Comparison of ENCODE assay signal across 1 cellular context in genomic region chr5:138464388-138465287, GRCh38.
TF ChIP-seq lines count a peak whose summit lies in the region.

No MANE protein-coding gene starts in this region.

TF ChIP-seq in K562, 482 proteins besides CTCF, POLR2A, EP300 and RAD21 (continued from another document and continues in another):
- TF ChIP-seq YY1 (IDR thresholded peaks at IDR 0.05; ENCODE audit: borderline replicate concordance in 1 of 3, control insufficient read depth in 1 of 3, extremely low read depth in 1 of 3, insufficient read depth in 3 of 3, insufficient read length in 1 of 3, insufficient replicate concordance in 2 of 3, low read depth in 1 of 3, low read length in 2 of 3) (peak in 2 of 3 experiments; percentile 14 to 35), SMAD4 (CRISPR knock-in tag; conservative IDR thresholded peaks at IDR 0.05) (peak; percentile 79), KLF13 (tag; IDR thresholded peaks at IDR 0.05; ENCODE audit: borderline replicate concordance, low read depth) (peak; percentile 91; the same call in 1 of the 2 replicates), POU5F1 (IDR thresholded peaks at IDR 0.05; ENCODE audit: borderline replicate concordance, low read depth, low read length, partially characterized antibody) (no peak), ATF3 (IDR thresholded peaks at IDR 0.05) (no peak), ATF3 (CRISPR knock-in tag; conservative IDR thresholded peaks at IDR 0.05) (peak; percentile 71), SP2 (IDR thresholded peaks at IDR 0.05; ENCODE audit: extremely low read depth, low read depth, low read length, poor library complexity, severe bottlenecking) (no peak), NCOR1 (IDR thresholded peaks at IDR 0.05) (peak; percentile 79), NR2C2 (CRISPR knock-in tag; IDR thresholded peaks at IDR 0.05) (no peak), NR2C2 (tag; IDR thresholded peaks at IDR 0.05) (peak; percentile 95), ZBTB9 (CRISPR knock-in tag; IDR thresholded peaks at IDR 0.05) (no peak; the same call in 1 of the 2 replicates), CREM (IDR thresholded peaks at IDR 0.05; ENCODE audit: low read depth) (peak; percentile 53), ZFP1 (CRISPR knock-in tag; IDR thresholded peaks at IDR 0.05) (0 out of 2 replicates have a peak, but pooled peaks have one; percentile 55), MTA3 (IDR thresholded peaks at IDR 0.05; ENCODE audit: borderline replicate concordance) (no peak; the same call in 1 of the 2 replicates), U2AF1 (optimal IDR thresholded peaks at IDR 0.05; ENCODE audit: low read depth, low read length) (peak; percentile 65), VEZF1 (CRISPR knock-in tag; IDR thresholded peaks at IDR 0.05) (peak; percentile 99), ZNF764 (CRISPR knock-in tag; IDR thresholded peaks at IDR 0.05; ENCODE audit: low read depth) (0 out of 2 replicates have a peak, but pooled peaks have one; percentile 19), ZC3H4 (CRISPR knock-in tag; IDR thresholded peaks at IDR 0.05; ENCODE audit: borderline replicate concordance) (peak; percentile 94), ZNF644 (tag; IDR thresholded peaks at IDR 0.05; ENCODE audit: low read depth) (no peak), ZBTB34 (CRISPR knock-in tag; IDR thresholded peaks at IDR 0.05) (no peak), BRD4 (IDR thresholded peaks at IDR 0.05) (peak; percentile 79), ZNF830 (CRISPR knock-in tag; IDR thresholded peaks at IDR 0.05) (no peak), CHD1 (IDR thresholded peaks at IDR 0.05; ENCODE audit: low read length) (peak; percentile 98), KAT2B (IDR thresholded peaks at IDR 0.05; ENCODE audit: low read depth, low read length) (no peak), FOXM1 (IDR thresholded peaks at IDR 0.05; ENCODE audit: low read depth) (no peak), FOXM1 (CRISPR knock-in tag; IDR thresholded peaks at IDR 0.05; ENCODE audit: low read depth) (0 out of 2 replicates have a peak, but pooled peaks have one; percentile 7), HDAC6 (IDR thresholded peaks at IDR 0.05; ENCODE audit: low read depth, low read length) (no peak), ZNF282 (CRISPR knock-in tag; IDR thresholded peaks at IDR 0.05) (no peak), MYC (IDR thresholded peaks at IDR 0.05; ENCODE audit: low read depth, low read length) (peak; percentile 67), MYC (CRISPR knock-in tag; IDR thresholded peaks at IDR 0.05; ENCODE audit: borderline replicate concordance, low read depth) (peak; percentile 82; the same call in 1 of the 2 replicates), ZNF143 (CRISPR knock-in tag; IDR thresholded peaks at IDR 0.05) (peak; percentile 63; the same call in 1 of the 2 replicates), BCLAF1 (IDR thresholded peaks at IDR 0.05; ENCODE audit: borderline replicate concordance in 1 of 2, control insufficient read depth in 1 of 2, low read depth in 2 of 2, low read length in 1 of 2) (no peak), ELF1 (tag; IDR thresholded peaks at IDR 0.05) (peak; percentile 83), ZNF780A (CRISPR knock-in tag; IDR thresholded peaks at IDR 0.05) (no peak), CBFB (CRISPR knock-in tag; IDR thresholded peaks at IDR 0.05) (0 out of 2 replicates have a peak, but pooled peaks have one; percentile 46), TAF15 (IDR thresholded peaks at IDR 0.05; ENCODE audit: low read depth, low read length) (no peak), TEAD1 (CRISPR knock-in tag; IDR thresholded peaks at IDR 0.05) (peak in 1 of 2 experiments; percentile 79; a peak in 1 of 4 replicates), ZNF407 (IDR thresholded peaks at IDR 0.05; ENCODE audit: low read depth) (no peak), ETS2 (tag; IDR thresholded peaks at IDR 0.05; ENCODE audit: borderline replicate concordance, poor library complexity, severe bottlenecking) (no peak), SETDB1 (IDR thresholded peaks at IDR 0.05; ENCODE audit: low read length) (no peak), E4F1 (CRISPR knock-in tag; IDR thresholded peaks at IDR 0.05; ENCODE audit: borderline replicate concordance) (no peak), JUND (IDR thresholded peaks at IDR 0.05; ENCODE audit: borderline replicate concordance, low read depth, low read length) (peak; percentile 30; the same call in 1 of the 2 replicates), JUND (tag; IDR thresholded peaks at IDR 0.05; ENCODE audit: borderline replicate concordance, low read depth, low read length) (no peak; the same call in 2 of the 3 replicates), KAT7 (CRISPR knock-in tag; IDR thresholded peaks at IDR 0.05; ENCODE audit: borderline replicate concordance) (no peak), TAL1 (IDR thresholded peaks at IDR 0.05) (no peak)
